Comparison of ENCODE assay signal across 21 cellular contexts in the genomic region with DNA sequence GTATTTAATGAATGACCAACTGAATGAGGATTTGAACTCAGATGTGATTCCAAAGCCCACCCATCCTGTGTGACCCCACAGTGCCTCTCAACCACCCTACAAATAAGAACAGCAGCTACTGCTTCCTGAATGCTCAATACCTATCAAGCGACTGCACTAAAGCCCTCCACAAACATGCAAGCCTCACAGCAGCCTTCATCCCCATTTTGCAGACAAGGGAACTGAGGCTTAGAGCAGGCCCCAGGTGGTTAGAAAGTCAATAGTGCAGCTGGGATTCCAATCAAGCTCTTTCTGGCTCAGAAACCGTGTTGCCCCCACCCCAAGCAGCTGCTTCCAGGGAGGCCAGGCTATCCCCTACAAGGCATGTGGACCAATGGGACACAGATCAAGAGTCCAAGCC.
"Had no signal": no experiment of that assay in that cellular context is flagged by ENCODE, and none has a peak within 500 bp of the region (broad histone marks: within the 10 kb centered on the region; RNA-seq: fewer than 3 reads in every experiment).

No MANE protein-coding gene starts in this region.

- H3K9me3 ChIP-seq: SK-N-SH had no signal

- FAIRE-seq: HTR-8/SVneo, RCC 7860 had no signal

- H3K9ac ChIP-seq: SK-N-SH had no signal

- H3K27ac ChIP-seq: HL-60 had no signal

- H3K4me2 ChIP-seq: SK-N-SH had no signal

- DNase-seq: KBM-7, MV-4-11, NCI-H1048, NCI-H1105, NCI-H1417, NCI-H1436 treated with DMSO at 0.1 percent for 48 hours, NCI-H1694, NCI-H187 treated with DMSO at 0.1 percent for 48 hours, NCI-H2029 treated with DMSO at 0.1 percent for 48 hours, NCI-H226, NCI-H446, NCI-H510A, NCI-H524 treated with DMSO at 0.1 percent for 48 hours, NCI-H69, NCI-H774, RPMI8226, SHP77, SK-N-SH had no signal
